In genomic region chrX:72382199-72382590, GRCh38 we compare ENCODE assay signal across 1 cellular context.
TF ChIP-seq lines count a peak whose summit lies in the region.

No MANE protein-coding gene starts in this region.

TF ChIP-seq in HepG2, 621 proteins besides CTCF, POLR2A, EP300 and RAD21 (continued from another document):
- TF ChIP-seq CEBPZ (IDR thresholded peaks at IDR 0.05; ENCODE audit: low read length): no peak
- TF ChIP-seq ZNF772 (CRISPR knock-in tag; IDR thresholded peaks at IDR 0.05): no peak
- no peak for TF ChIP-seq ZNF430 (CRISPR knock-in tag; IDR thresholded peaks at IDR 0.05)
- no peak for TF ChIP-seq ZSCAN29 (CRISPR knock-in tag; conservative IDR thresholded peaks at IDR 0.05)
- no peak for TF ChIP-seq ZBTB1 (CRISPR knock-in tag; IDR thresholded peaks at IDR 0.05; ENCODE audit: borderline replicate concordance)
- no peak for TF ChIP-seq TBL1XR1 (IDR thresholded peaks at IDR 0.05; ENCODE audit: borderline replicate concordance, low read length, partially characterized antibody)
- no peak for TF ChIP-seq ZBTB3 (CRISPR knock-in tag; IDR thresholded peaks at IDR 0.05; ENCODE audit: borderline replicate concordance, low read depth)
